In genomic region chr11:65576867-65577755, GRCh38 we compare ENCODE assay signal across 8 cellular contexts. TPM values are rescaled to one million over a fixed set of nuclear protein-coding genes. Genes with fewer than 3 reads are reported as not detected.
DNase-seq lines count a peak whose midpoint lies in the region; ATAC-seq and TF ChIP-seq lines count a peak whose summit lies in the region.

No MANE protein-coding gene starts in this region.

- peak; percentile 67 for ATAC-seq in omental fat pad (ENCODE audit: low FRiP score)
- ATAC-seq in HG02870 (IDR thresholded peaks at IDR 0.05; ENCODE audit: unreplicated experiment): no peak
- no peak for ATAC-seq in HG03354 (IDR thresholded peaks at IDR 0.05; ENCODE audit: poor library complexity, severe bottlenecking, unreplicated experiment)

- H3K9me3 ChIP-seq in WERI-Rb-1 (ENCODE audit: severe bottlenecking): no peaks in the 10 kb centered on the region

- DNase-seq in CD1c-positive myeloid dendritic cell (ENCODE audit: extremely low spot score) (peak; percentile 94), HUDEP-2 (lab: John Stamatoyannopoulos, UW; ENCODE audit: unreplicated experiment in 76 of 76) (peak in 53 of 76 experiments; percentile 9 to 69 (median 41)), WERI-Rb-1 (no peak), fibroblast of mammary gland (ENCODE audit: low read depth) (peak; percentile 66), omental fat pad (ENCODE audit: low spot score) (no peak), NCI-H1694 (lab: John Stamatoyannopoulos, UW) (no peak)

- TF ChIP-seq CTCF in WERI-Rb-1 (IDR thresholded peaks at IDR 0.05; ENCODE audit: low read depth, low read length) (no peak), fibroblast of mammary gland (conservative IDR thresholded peaks at IDR 0.05; ENCODE audit: control insufficient read depth, insufficient read depth, low read depth, low read length) (no peak), omental fat pad (IDR thresholded peaks at IDR 0.05) (no peak)

- peak overlapping the region; percentile 58 for H3K4me3 ChIP-seq in WERI-Rb-1 (ENCODE audit: low read depth, low read length)
- H3K4me3 ChIP-seq in fibroblast of mammary gland (ENCODE audit: control insufficient read depth, low read depth, low read length): peak overlapping the region; percentile 61

- no peak overlapping the region for H3K27ac ChIP-seq in WERI-Rb-1

- H3K36me3 ChIP-seq in WERI-Rb-1: peaks cover 18% of the 10 kb centered on the region

- H3K27me3 ChIP-seq in WERI-Rb-1 (ENCODE audit: insufficient read depth, low read depth, severe bottlenecking): no peaks in the 10 kb centered on the region

RNA-seq across cellular contexts. Expression of gene EHBP1L1, which starts 1.3 kb away (rescaled TPM):
- total RNA-seq in omental fat pad: 100 to 1,000 TPM in 1 of 4 donors, 10 to 100 TPM in 3; 21.2 to 125 (median 65.6) TPM

RNA-seq across cellular contexts. Expression of gene FAM89B, which starts 4.8 kb away (rescaled TPM):
- 10 to 100 TPM; 29.1 to 37.4 (median 33.1) TPM for total RNA-seq in omental fat pad

RNA-seq across cellular contexts. Expression of gene ZNRD2, which starts 6.8 kb away (rescaled TPM):
- total RNA-seq in omental fat pad: 10 to 100 TPM; 41.1 to 56.1 (median 50.1) TPM

RNA-seq across cellular contexts. Expression of gene KCNK7, which starts 18.5 kb away (rescaled TPM):
- 1 to 10 TPM in 3 of 4 donors, not detected in 1; 1.1 to 1.7 (median 1.5) TPM for total RNA-seq in omental fat pad

RNA-seq across cellular contexts. Expression of gene LTBP3, which starts 19.0 kb away (rescaled TPM):
- total RNA-seq in omental fat pad: 10 to 100 TPM; 67.3 to 84.8 (median 76.5) TPM

Comparison
In these comparisons a context has a peak if more than half of its experiments do, and no peak if none do; other contexts are left out.
1. DNase-seq: peak in CD1c-positive myeloid dendritic cell (single experiment), HUDEP-2 (53 of 76) and fibroblast of mammary gland (single experiment); none in WERI-Rb-1 (single experiment), omental fat pad (single experiment) and NCI-H1694 (single experiment).